ENCODE assay signal across 1 cellular context in genomic region chr5:123511290-123511647, GRCh38.
A peak's percentile ranks its signal among the peaks of the same experiment; 100 is the strongest.
TF ChIP-seq lines count a peak whose summit lies in the region.

No MANE protein-coding gene starts in this region.

TF ChIP-seq in HCT116, 20 proteins besides CTCF, POLR2A, EP300 and RAD21 (continued from another document):
- peak; percentile 55; the same call in 1 of the 2 replicates for TF ChIP-seq CBX3 (IDR thresholded peaks at IDR 0.05; ENCODE audit: low read depth)
